31 cellular contexts compared by ENCODE assay signal in the genomic region with DNA sequence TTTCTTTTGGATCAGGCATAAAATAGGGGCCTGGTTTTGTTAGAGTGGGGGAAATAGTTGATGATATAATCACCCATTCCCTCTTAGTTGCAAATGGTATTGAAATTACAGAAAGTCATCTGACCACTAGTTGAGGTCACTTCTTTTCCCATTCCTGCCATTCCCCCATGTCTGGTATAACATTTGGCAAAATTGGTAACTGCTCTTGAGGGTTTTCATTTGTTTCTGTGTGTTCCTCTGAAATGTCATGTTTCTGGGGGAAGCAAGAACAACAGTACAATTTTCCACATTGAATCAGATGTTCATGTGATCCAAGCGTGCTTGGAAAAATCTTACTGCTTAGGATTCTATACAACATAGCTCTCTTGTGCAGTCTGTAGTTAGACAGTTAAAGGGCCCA. TPM values are rescaled to one million over a fixed set of nuclear protein-coding genes. Genes with fewer than 3 reads are reported as not detected.
DNase-seq lines count a peak whose midpoint lies in the region; ATAC-seq, FAIRE-seq and TF ChIP-seq lines count a peak whose summit lies in the region.
"Had no signal": no experiment of that assay in that cellular context is flagged by ENCODE, and none has a peak within 500 bp of the region (broad histone marks: within the 10 kb centered on the region; RNA-seq: fewer than 3 reads in every experiment).

No MANE protein-coding gene starts in this region.

- ATAC-seq in K562 (0 out of 3 replicates have a peak, but pooled peaks have one; percentile 16), HG03378 (IDR thresholded peaks at IDR 0.05; ENCODE audit: unreplicated experiment) (no peak)
- no peak for ATAC-seq in naive thymus-derived CD4-positive, alpha-beta T cell
- ATAC-seq: left lobe of liver, PC-3, sciatic nerve had no signal

- H3K27me3 ChIP-seq in HL-60 (ENCODE audit: insufficient read depth, poor library complexity, severe bottlenecking) = no peaks in the 10 kb centered on the region
- no peaks in the 10 kb centered on the region for H3K27me3 ChIP-seq in K562 (ENCODE audit: control insufficient read depth in 2 of 2, insufficient read depth in 2 of 2, low read length in 2 of 2)
- no peaks in the 10 kb centered on the region for H3K27me3 ChIP-seq in osteoblast (ENCODE audit: insufficient read depth, low read length)
- no peaks in the 10 kb centered on the region for H3K27me3 ChIP-seq in naive thymus-derived CD4-positive, alpha-beta T cell (ENCODE audit: control insufficient read depth in 2 of 2, insufficient read depth in 2 of 2, low read length in 2 of 2)
- H3K27me3 ChIP-seq: adrenal gland, BLaER1, brain microvascular endothelial cell, neural progenitor cell, upper lobe of left lung had no signal

- POLR2A ChIA-PET in K562 (lab: Yijun Ruan, JAX) = no interaction called here
- POLR2A ChIA-PET in naive thymus-derived CD4-positive, alpha-beta T cell (lab: Charles Lee) = no interaction called here

- peaks cover 0 to 10% (median 3%) of the 10 kb centered on the region in 5 donors for H3K36me3 Mint-ChIP-seq in naive thymus-derived CD4-positive, alpha-beta T cell
- H3K36me3 Mint-ChIP-seq: activated CD4-positive, alpha-beta memory T cell treated with anti-CD3 and anti-CD28 coated beads for 36 hours; activated naive CD4-positive, alpha-beta T cell treated with anti-CD3 and anti-CD28 coated beads, Interleukin-2, amount 10 ng/mL, durations not matched to agents 7 days and 5 days had no signal

- no peak for FAIRE-seq in K562 (lab: Jason Lieb, UNC)

- H3K27ac Mint-ChIP-seq in naive thymus-derived CD4-positive, alpha-beta T cell = no peak overlapping the region
- H3K27ac Mint-ChIP-seq: activated CD4-positive, alpha-beta memory T cell treated with anti-CD3 and anti-CD28 coated beads for 36 hours; activated naive CD4-positive, alpha-beta T cell treated with anti-CD3 and anti-CD28 coated beads, Interleukin-2, amount 10 ng/mL, durations not matched to agents 7 days and 5 days; activated T-helper 1 cell treated with anti-CD3 and anti-CD28 coated beads, Interleukin-12 subunit alpha, Interleukin-12 subunit beta, Interleukin-2, Interleukin-4 antibody, amounts not matched to agents 30 ng/mL and 10 ng/mL and 1 ng/mL, durations not matched to agents 14 hours and 24 hours and 36 hours; neural progenitor cell had no signal

- TF ChIP-seq EP300 in K562 (IDR thresholded peaks at IDR 0.05; ENCODE audit: low read length) = no peak

- H3K79me2 ChIP-seq in K562 (ENCODE audit: control insufficient read depth, insufficient read depth, low read length) (peaks cover 55% of the 10 kb centered on the region), osteoblast (ENCODE audit: insufficient read depth, low read length) (peaks cover 26% of the 10 kb centered on the region)

- TF ChIP-seq RAD21 in K562 (CRISPR knock-in tag; conservative IDR thresholded peaks at IDR 0.05 in 1 of 2, IDR thresholded peaks at IDR 0.05 in 1 of 2) = no peak

- no peak for TF ChIP-seq POLR2A in K562 (conservative IDR thresholded peaks at IDR 0.05)

- H3K9me3 ChIP-seq in K562 (replicated peaks; ENCODE audit: control insufficient read depth, insufficient read depth, low read depth, low read length) = peaks cover 8% of the 10 kb centered on the region
- H3K9me3 ChIP-seq in osteoblast (ENCODE audit: low read depth, low read length) = no peaks in the 10 kb centered on the region
- no peaks in the 10 kb centered on the region for H3K9me3 ChIP-seq in naive thymus-derived CD4-positive, alpha-beta T cell (ENCODE audit: control insufficient read depth in 2 of 3, low read length in 3 of 3)
- H3K9me3 ChIP-seq: adrenal gland, BLaER1, upper lobe of left lung had no signal

- no peak overlapping the region for H3K4me2 ChIP-seq in K562 (ENCODE audit: insufficient read depth, low read length)
- peak overlapping the region; percentile 29 for H3K4me2 ChIP-seq in osteoblast (ENCODE audit: insufficient read depth, low read length)
- H3K4me2 ChIP-seq: BLaER1, neural progenitor cell had no signal

- H3K27ac ChIP-seq in HL-60 (replicated peaks) (peak overlapping the region; percentile 35), K562 (ENCODE audit: extremely low read depth, low read depth, low read length) (peak overlapping the region; percentile 3; the same call in 1 of the 3 replicates), osteoblast (ENCODE audit: low read depth, low read length) (peak overlapping the region; percentile 64)
- H3K27ac ChIP-seq in naive thymus-derived CD4-positive, alpha-beta T cell (ENCODE audit: low read depth, low read length) = no peak overlapping the region
- H3K27ac ChIP-seq: adrenal gland, BLaER1, brain microvascular endothelial cell, neural progenitor cell, upper lobe of left lung had no signal

- peaks cover 0 to 13% (median 2%) of the 10 kb centered on the region in 7 donors for H3K4me1 Mint-ChIP-seq in naive thymus-derived CD4-positive, alpha-beta T cell
- H3K4me1 Mint-ChIP-seq: activated naive CD4-positive, alpha-beta T cell treated with anti-CD3 and anti-CD28 coated beads, Interleukin-2, amount 10 ng/mL, durations not matched to agents 7 days and 5 days; neural progenitor cell had no signal

- intact Hi-C loops in K562 (cut with micrococcal nuclease) = no loop called here
- intact Hi-C loops in naive thymus-derived CD4-positive, alpha-beta T cell (cut with micrococcal nuclease) = loop anchor here in 1 of 2 donors (10.0 kb wide), 2 partner anchors 447 to 863 kb away; a partner anchor contains a TSS

- no peak overlapping the region for H3K4me3 Mint-ChIP-seq in naive thymus-derived CD4-positive, alpha-beta T cell
- H3K4me3 Mint-ChIP-seq: activated CD4-positive, alpha-beta memory T cell treated with anti-CD3 and anti-CD28 coated beads for 36 hours; activated naive CD4-positive, alpha-beta T cell treated with anti-CD3 and anti-CD28 coated beads, Interleukin-2, amount 10 ng/mL, durations not matched to agents 7 days and 5 days; activated T-helper 1 cell treated with anti-CD3 and anti-CD28 coated beads, Interleukin-12 subunit alpha, Interleukin-12 subunit beta, Interleukin-2, Interleukin-4 antibody, amounts not matched to agents 30 ng/mL and 10 ng/mL and 1 ng/mL, durations not matched to agents 14 hours and 24 hours and 36 hours; neural progenitor cell had no signal

- DNase-seq in EL (peak; percentile 25), HL-60 (ENCODE audit: low read depth in 1 of 2, low spot score in 1 of 2) (no peak), K562 (ENCODE audit: extremely low read depth in 1 of 4, low spot score in 3 of 4) (no peak), osteoblast (ENCODE audit: insufficient read length, low spot score, missing footprints) (no peak), ecto neural progenitor cell (ENCODE audit: low spot score) (no peak), activated gamma-delta T cell (lab: John Stamatoyannopoulos, UW) (no peak)
- no peak for DNase-seq in naive thymus-derived CD4-positive, alpha-beta T cell
- DNase-seq: ACHN; activated CD4-positive, alpha-beta memory T cell treated with anti-CD3 and anti-CD28 coated beads for 36 hours; activated CD4-positive, CD25-positive, alpha-beta regulatory T cell treated with anti-CD3 and anti-CD28 coated beads, Interleukin-2, amount 50 U/mL, for 72 hours; activated CD8-positive, alpha-beta memory T cell treated with anti-CD3 and anti-CD28 coated beads, Interleukin-2, amount 50 U/mL, for 4 hours; activated naive CD4-positive, alpha-beta T cell treated with anti-CD3 and anti-CD28 coated beads, Interleukin-2, amount 10 ng/mL, durations not matched to agents 7 days and 5 days; adrenal gland; brain microvascular endothelial cell; cerebellar nuclear complex; hypothalamus; KBM-7; mesendoderm; NCI-H2029; NCI-H524; NK-92 treated with Interleukin-12 subunit alpha and Interleukin-12 subunit beta, amount 100 ng/mL, for 24 hours; PC-3; stimulated activated CD4-positive, alpha-beta T cell treated with anti-CD3 and anti-CD28 coated beads, Interleukin-12 subunit alpha, Interleukin-12 subunit beta, amount 100 ng/mL, for 4 hours; stimulated activated CD4-positive, alpha-beta T cell treated with anti-CD3 and anti-CD28 coated beads, Interleukin-4, amount 100 ng/mL, for 1 hour; upper lobe of left lung had no signal

- H3K4me1 ChIP-seq in K562 (replicated peaks in 1 of 2; ENCODE audit: control insufficient read depth in 2 of 2, insufficient read depth in 2 of 2, low read length in 2 of 2) (peaks cover 0 to 23% of the 10 kb centered on the region in 2 experiments; a peak in 2 of 5 replicates), osteoblast (ENCODE audit: insufficient read depth, low read length) (peaks cover 16% of the 10 kb centered on the region)
- no peaks in the 10 kb centered on the region for H3K4me1 ChIP-seq in naive thymus-derived CD4-positive, alpha-beta T cell (ENCODE audit: control insufficient read depth in 2 of 2, insufficient read depth in 2 of 2, low read length in 2 of 2)
- H3K4me1 ChIP-seq: adrenal gland, neural progenitor cell, upper lobe of left lung had no signal

- in situ Hi-C loops in K562 (cut with MboI) = no loop called here

- H4K20me1 ChIP-seq in K562 (replicated peaks; ENCODE audit: control insufficient read depth, insufficient read depth, low read length) = no peaks in the 10 kb centered on the region
- H4K20me1 ChIP-seq in osteoblast (ENCODE audit: insufficient read depth, low read length) = no peaks in the 10 kb centered on the region
- H4K20me1 ChIP-seq: BLaER1 had no signal

- H3K4me3 ChIP-seq in HL-60 (replicated peaks; ENCODE audit: insufficient read depth, low read length) = no peak overlapping the region
- H3K4me3 ChIP-seq in K562 = no peak overlapping the region
- no peak overlapping the region for H3K4me3 ChIP-seq in osteoblast (ENCODE audit: insufficient read depth, low read length)
- H3K4me3 ChIP-seq in naive thymus-derived CD4-positive, alpha-beta T cell (ENCODE audit: low read length) = no peak overlapping the region
- H3K4me3 ChIP-seq: adrenal gland, BLaER1, neural progenitor cell, upper lobe of left lung had no signal

- TF ChIP-seq CTCF in HL-60 (IDR thresholded peaks at IDR 0.05; ENCODE audit: insufficient read depth, low read length) (no peak), K562 (IDR thresholded peaks at IDR 0.05 in 2 of 3, conservative IDR thresholded peaks at IDR 0.05 in 1 of 3; ENCODE audit: insufficient read depth in 2 of 3, low read depth in 1 of 3, low read length in 3 of 3) (no peak), osteoblast (IDR thresholded peaks at IDR 0.05; ENCODE audit: extremely low read depth, low read depth, low read length) (no peak)

- 62% methylated on average over 1 of the region's 1 CpG for WGBS in K562 (ENCODE audit: insufficient coverage, low coverage, missing lambda C conversion rate)

- CTCF ChIA-PET in K562 (lab: Yijun Ruan, JAX; ENCODE audit: low intra/inter-chr PET ratio) = no interaction called here
- CTCF ChIA-PET in naive thymus-derived CD4-positive, alpha-beta T cell (lab: Charles Lee) = interaction anchor here (0.7 kb wide), 1 partner anchor 871 kb away, joined by 3 read pairs; no protein-coding TSS in a partner anchor

- H3K9me3 Mint-ChIP-seq in naive thymus-derived CD4-positive, alpha-beta T cell = peaks cover 0 to 2% (median 0%) of the 10 kb centered on the region in 11 donors
- H3K9me3 Mint-ChIP-seq: activated CD4-positive, alpha-beta memory T cell treated with anti-CD3 and anti-CD28 coated beads for 36 hours; activated naive CD4-positive, alpha-beta T cell treated with anti-CD3 and anti-CD28 coated beads, Interleukin-2, amount 10 ng/mL, durations not matched to agents 7 days and 5 days; neural progenitor cell had no signal

- H3K36me3 ChIP-seq in K562 (ENCODE audit: control insufficient read depth, insufficient read depth, low read length) (peaks cover 9% of the 10 kb centered on the region; the same call in 2 of the 3 replicates), osteoblast (ENCODE audit: insufficient read depth, low read length) (no peaks in the 10 kb centered on the region)
- H3K36me3 ChIP-seq in naive thymus-derived CD4-positive, alpha-beta T cell (ENCODE audit: control insufficient read depth in 2 of 3, insufficient read depth in 3 of 3, low read length in 3 of 3) = no peaks in the 10 kb centered on the region
- H3K36me3 ChIP-seq: adrenal gland, BLaER1, brain microvascular endothelial cell, neural progenitor cell, upper lobe of left lung had no signal

- no TSS peak for BruUV-seq in K562 (replicated peaks; lab: Mats Ljungman, UMichigan)

- no peaks in the 10 kb centered on the region for H3K9me1 ChIP-seq in K562 (ENCODE audit: control insufficient read depth, insufficient read depth, low read length)

- H3K9ac ChIP-seq in K562 (ENCODE audit: insufficient read depth in 1 of 2, low read depth in 2 of 2, low read length in 2 of 2) = no peak overlapping the region
- H3K9ac ChIP-seq: BLaER1, neural progenitor cell had no signal

- no peaks in the 10 kb centered on the region for H3K27me3 Mint-ChIP-seq in naive thymus-derived CD4-positive, alpha-beta T cell
- H3K27me3 Mint-ChIP-seq: activated CD4-positive, alpha-beta memory T cell treated with anti-CD3 and anti-CD28 coated beads for 36 hours; activated naive CD4-positive, alpha-beta T cell treated with anti-CD3 and anti-CD28 coated beads, Interleukin-2, amount 10 ng/mL, durations not matched to agents 7 days and 5 days had no signal

- H2AFZ ChIP-seq in K562 (ENCODE audit: low read depth, low read length) (peak overlapping the region; percentile 1; the same call in 1 of the 2 replicates), osteoblast (ENCODE audit: low read length) (peak overlapping the region; percentile 52)
- H2AFZ ChIP-seq: neural progenitor cell had no signal

RNA-seq across cellular contexts. Expression of a gene that starts 7.3 kb away (rescaled TPM):
- 161 and 345 TPM in 2 replicates for total RNA-seq in K562 (2011; cell fraction: chromatin; rRNA removed; ENCODE audit: low replicate concordance)
- 110 and 115 TPM in 2 replicates for total RNA-seq in K562 (2011; cell fraction: nucleolus; rRNA removed)
- 203 and 359 TPM in 2 replicates for total RNA-seq in K562 (2011; cell fraction: nucleoplasm; rRNA removed)
- total RNA-seq in K562 (2014; rRNA removed) (74.8 and 75.7 TPM in 2 replicates), K562 (2014; rRNA removed; fragmentation: Illumina TruSeq; extraction: Trizol) (116 and 118 TPM in 2 replicates), K562 (2015; rRNA removed; fragmentation: Illumina TruSeq; extraction: Trizol) (127 and 134 TPM in 2 replicates), K562 (2021) (85.2 and 89.8 TPM in 2 replicates), osteoblast (70.9 and 96.9 TPM in 2 replicates)
- polyA plus RNA-seq in K562 (2011; rRNA removed) (279 and 333 TPM in 2 replicates), K562 (2014; fragmentation: Illumina TruSeq; extraction: Trizol) (95.2 and 110 TPM in 2 replicates), K562 (2014; fragmentation: Nextera tagmentation; extraction: Ambion mirVana) (100 to 1,000 TPM; 129 to 169 TPM), K562 (2014; rRNA removed) (127 and 157 TPM in 2 replicates)
- 118 and 187 TPM in 2 replicates for polyA plus RNA-seq in K562 (2011; cell fraction: cytosol; rRNA removed)
- polyA plus RNA-seq in K562 (2011; cell fraction: nucleus; rRNA removed) = 379 TPM in 2 replicates
- 94.1 and 189 TPM in 2 replicates for polyA plus RNA-seq in K562 (2012)
- polyA minus RNA-seq in K562 (2011; rRNA and poly(A)+ RNA removed) = 131 and 152 TPM in 2 replicates
- polyA minus RNA-seq in K562 (2011; cell fraction: cytosol; rRNA and poly(A)+ RNA removed) = 54.3 and 60.9 TPM in 2 replicates
- polyA minus RNA-seq in K562 (2011; cell fraction: nucleus; rRNA and poly(A)+ RNA removed) = 204 and 231 TPM in 2 replicates
- 10 to 100 TPM in 2 of 5 experiments, 1 to 10 TPM in 3; 6.8 to 10.8 (median 8.8) TPM for total RNA-seq in naive thymus-derived CD4-positive, alpha-beta T cell
- 10 to 100 TPM; 21.0 to 21.8 TPM for polyA plus RNA-seq in naive thymus-derived CD4-positive, alpha-beta T cell
